Comparison of ENCODE assay signal across 21 cellular contexts in genomic region chr4:25117274-25117673, GRCh38.
"Had no signal": no experiment of that assay in that cellular context is flagged by ENCODE, and none has a peak within 500 bp of the region (broad histone marks: within the 10 kb centered on the region; RNA-seq: fewer than 3 reads in every experiment).

No MANE protein-coding gene starts in this region.

- H3K9me3 ChIP-seq: breast epithelium, Peyer's patch, SK-N-SH had no signal

- H3K36me3 ChIP-seq: breast epithelium had no signal

- H3K27me3 ChIP-seq: breast epithelium, Peyer's patch had no signal

- H3K4me3 ChIP-seq: breast epithelium, Peyer's patch had no signal

- H3K27ac ChIP-seq: breast epithelium, Peyer's patch, VCaP had no signal

- H3K4me1 ChIP-seq: breast epithelium, Peyer's patch had no signal

- DNase-seq: activated CD4-positive, alpha-beta T cell treated with anti-CD3 and anti-CD28 coated beads for 36 hours; activated CD4-positive, alpha-beta T cell treated with anti-CD3 and anti-CD28 coated beads, Interleukin-2, amount 50 U/mL, for 1 hour; activated CD8-positive, alpha-beta memory T cell treated with anti-CD3 and anti-CD28 coated beads, Interleukin-2, amount 50 U/mL, for 4 hours; activated CD8-positive, alpha-beta T cell treated with anti-CD3 and anti-CD28 coated beads for 36 hours; aorta; Karpas-422; MM.1S; NCI-H1105; NCI-H1436; NCI-H1694 treated with DMSO at 0.1 percent for 48 hours; NCI-H2081; NCI-H510A treated with DMSO at 0.1 percent for 48 hours; NCI-H69; NK-92 treated with Interleukin-12 subunit alpha and Interleukin-12 subunit beta, amount 100 ng/mL, for 24 hours; OCI-M1; Peyer's patch; SIG-M5; SK-N-SH; T-helper 1 cell had no signal

- ATAC-seq: activated CD4-positive, alpha-beta T cell treated with anti-CD3 and anti-CD28 coated beads for 36 hours; activated CD8-positive, alpha-beta T cell treated with anti-CD3 and anti-CD28 coated beads for 36 hours had no signal
